8 cellular contexts compared by ENCODE assay signal in the genomic region with DNA sequence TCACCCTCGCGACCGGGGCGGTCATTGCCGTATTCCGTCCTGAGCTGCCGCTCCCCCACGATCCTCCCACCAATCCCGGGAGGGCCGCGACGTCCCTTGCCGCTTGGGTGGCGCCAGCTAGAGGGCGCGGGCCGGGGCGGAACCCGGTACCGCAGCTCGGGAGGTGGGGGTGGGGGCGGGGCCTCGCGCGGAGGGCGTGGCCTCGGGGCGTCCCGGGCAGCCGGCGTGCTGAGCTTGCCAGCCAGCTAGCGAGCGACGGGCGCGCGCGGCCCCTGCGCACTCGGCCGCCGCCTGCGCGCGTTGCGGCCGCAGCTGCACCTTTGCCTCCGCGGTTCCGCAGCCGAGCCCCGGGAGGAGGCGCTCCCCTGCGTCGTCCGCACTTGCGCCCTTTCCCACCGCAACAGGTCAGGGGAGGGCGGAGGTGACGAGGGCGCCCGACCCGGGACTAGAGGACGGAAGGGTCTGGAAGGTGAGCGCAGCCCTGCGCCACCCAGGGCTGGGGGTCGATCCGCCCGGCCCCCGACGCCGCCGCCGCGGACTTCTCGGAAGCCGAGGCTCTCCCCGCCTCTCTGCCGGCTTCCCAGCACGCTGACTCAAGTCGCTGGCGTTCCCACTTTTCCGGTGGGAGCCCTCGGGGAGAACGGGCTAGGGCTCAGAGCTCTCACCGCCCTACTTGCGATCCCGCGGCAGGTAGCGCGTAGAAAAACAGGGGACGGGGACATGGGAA. TPM values are rescaled to one million over a fixed set of nuclear protein-coding genes. Genes with fewer than 3 reads are reported as not detected.
DNase-seq lines count a peak whose midpoint lies in the region; ATAC-seq and TF ChIP-seq lines count a peak whose summit lies in the region.

A gene with protein sequence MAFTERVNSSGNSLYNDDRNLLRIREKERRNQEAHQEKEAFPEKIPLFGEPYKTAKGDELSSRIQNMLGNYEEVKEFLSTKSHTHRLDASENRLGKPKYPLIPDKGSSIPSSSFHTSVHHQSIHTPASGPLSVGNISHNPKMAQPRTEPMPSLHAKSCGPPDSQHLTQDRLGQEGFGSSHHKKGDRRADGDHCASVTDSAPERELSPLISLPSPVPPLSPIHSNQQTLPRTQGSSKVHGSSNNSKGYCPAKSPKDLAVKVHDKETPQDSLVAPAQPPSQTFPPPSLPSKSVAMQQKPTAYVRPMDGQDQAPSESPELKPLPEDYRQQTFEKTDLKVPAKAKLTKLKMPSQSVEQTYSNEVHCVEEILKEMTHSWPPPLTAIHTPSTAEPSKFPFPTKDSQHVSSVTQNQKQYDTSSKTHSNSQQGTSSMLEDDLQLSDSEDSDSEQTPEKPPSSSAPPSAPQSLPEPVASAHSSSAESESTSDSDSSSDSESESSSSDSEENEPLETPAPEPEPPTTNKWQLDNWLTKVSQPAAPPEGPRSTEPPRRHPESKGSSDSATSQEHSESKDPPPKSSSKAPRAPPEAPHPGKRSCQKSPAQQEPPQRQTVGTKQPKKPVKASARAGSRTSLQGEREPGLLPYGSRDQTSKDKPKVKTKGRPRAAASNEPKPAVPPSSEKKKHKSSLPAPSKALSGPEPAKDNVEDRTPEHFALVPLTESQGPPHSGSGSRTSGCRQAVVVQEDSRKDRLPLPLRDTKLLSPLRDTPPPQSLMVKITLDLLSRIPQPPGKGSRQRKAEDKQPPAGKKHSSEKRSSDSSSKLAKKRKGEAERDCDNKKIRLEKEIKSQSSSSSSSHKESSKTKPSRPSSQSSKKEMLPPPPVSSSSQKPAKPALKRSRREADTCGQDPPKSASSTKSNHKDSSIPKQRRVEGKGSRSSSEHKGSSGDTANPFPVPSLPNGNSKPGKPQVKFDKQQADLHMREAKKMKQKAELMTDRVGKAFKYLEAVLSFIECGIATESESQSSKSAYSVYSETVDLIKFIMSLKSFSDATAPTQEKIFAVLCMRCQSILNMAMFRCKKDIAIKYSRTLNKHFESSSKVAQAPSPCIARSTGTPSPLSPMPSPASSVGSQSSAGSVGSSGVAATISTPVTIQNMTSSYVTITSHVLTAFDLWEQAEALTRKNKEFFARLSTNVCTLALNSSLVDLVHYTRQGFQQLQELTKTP (plus strand): TSS at position 240 of the 727 bp plus-strand sequence. CDS start 13,523 bp downstream, outside the sequence.

- H2AFZ ChIP-seq in PC-9: peak within 1 kb of the TSS; percentile 88

- H3K27ac ChIP-seq in PC-9 (peak within 1 kb of the TSS; percentile 83), esophagus (ENCODE audit: low read depth in 2 of 2, low read length in 1 of 2) (peak within 1 kb of the TSS; percentile 98 to 100), muscle layer of duodenum (ENCODE audit: low read length) (peak within 1 kb of the TSS; percentile 99)

- no peaks in the 10 kb centered on the region for H3K36me3 ChIP-seq in PC-9 (ENCODE audit: low read depth)
- H3K36me3 ChIP-seq in esophagus (ENCODE audit: control insufficient read depth in 2 of 2, insufficient read depth in 2 of 2, low read length in 1 of 2): no peaks in the 10 kb centered on the region
- peaks cover 5 to 7% of the 10 kb centered on the region in 2 donors for H3K36me3 ChIP-seq in muscle layer of duodenum (ENCODE audit: control insufficient read depth in 1 of 2, insufficient read depth in 2 of 2, low read length in 2 of 2)

- peaks cover 34% of the 10 kb centered on the region for H3K79me2 ChIP-seq in PC-9 (ENCODE audit: low read depth)

- CTCF ChIA-PET in PC-9 (lab: Charles Lee): interaction anchor here (0.5 to 1.3 kb wide), 6 partner anchors 12 to 1099 kb away, joined by 3 to 9 read pairs (median 4); a partner anchor contains a TSS

- no peaks in the 10 kb centered on the region for H3K9me2 ChIP-seq in PC-9 (ENCODE audit: insufficient read depth)

- H3K9me3 ChIP-seq in PC-9 (ENCODE audit: insufficient read depth, low read depth) (no peaks in the 10 kb centered on the region), esophagus (ENCODE audit: control insufficient read depth in 2 of 2, insufficient read depth in 1 of 2, low read depth in 1 of 2, low read length in 1 of 2) (no peaks in the 10 kb centered on the region), muscle layer of duodenum (ENCODE audit: control insufficient read depth in 1 of 2, low read length in 2 of 2) (no peaks in the 10 kb centered on the region)

- no peaks in the 10 kb centered on the region for H3K27me3 ChIP-seq in PC-9 (ENCODE audit: insufficient read depth, low read depth)
- H3K27me3 ChIP-seq in esophagus (ENCODE audit: control insufficient read depth in 1 of 2, insufficient read depth in 2 of 2, low read length in 2 of 2): no peaks in the 10 kb centered on the region
- no peaks in the 10 kb centered on the region for H3K27me3 ChIP-seq in muscle layer of duodenum (ENCODE audit: low read depth, low read length)

- BruUV-seq in PC-9 (replicated peaks; lab: Mats Ljungman, UMichigan): no TSS peak

- H3K4me1 ChIP-seq in PC-9 (replicated peaks; ENCODE audit: insufficient read depth) (peaks cover 36% of the 10 kb centered on the region), esophagus (ENCODE audit: control insufficient read depth in 2 of 2, insufficient read depth in 2 of 2, low read length in 1 of 2) (no peaks in the 10 kb centered on the region), muscle layer of duodenum (ENCODE audit: control insufficient read depth in 1 of 2, insufficient read depth in 2 of 2, low read length in 2 of 2) (peaks cover 7 to 14% of the 10 kb centered on the region in 2 donors)

- DNase-seq in DMS153 treated with DMSO at 0.1 percent for 48 hours (lab: John Stamatoyannopoulos, UW; ENCODE audit: unreplicated experiment) (peak; percentile 88), PC-9 (peak; percentile 77 to 88)
- DNase-seq in Jurkat, Clone E6-1 (ENCODE audit: low read depth, low spot score): peak; percentile 61
- peak; percentile 89 for DNase-seq in activated T-cell treated with anti-CD3 and anti-CD28 coated beads, Interleukin-2, amount 50 U/mL, for 1 hour
- peak; percentile 85 for DNase-seq in stimulated activated CD8-positive, alpha-beta memory T cell treated with anti-CD3 and anti-CD28 coated beads, Interleukin-7, amount 100 ng/mL, for 48 hours (ENCODE audit: extremely low read depth in 1 of 2, low read depth in 1 of 2)

- intact Hi-C loops in PC-9 (cut with micrococcal nuclease; ENCODE audit: unreplicated experiment): loop anchor here (5.0 kb wide), 2 partner anchors 37 to 287 kb away; a partner anchor contains a TSS

- WGBS in esophagus, 2 donors: 0% methylated on average over 67 to 92 of the region's 92 CpGs

- peak; percentile 44 for ATAC-seq in GM21619 (IDR thresholded peaks at IDR 0.05; ENCODE audit: unreplicated experiment)

- H3F3A ChIP-seq in PC-9 (ENCODE audit: insufficient read depth, low read depth): peaks cover 28% of the 10 kb centered on the region

- POLR2A ChIA-PET in PC-9 (lab: Charles Lee; ENCODE audit: unreplicated experiment): interaction anchor here (0.6 to 1.2 kb wide), 7 partner anchors 8 to 1390 kb away, joined by 3 to 11 read pairs (median 7); no protein-coding TSS in a partner anchor

- peak within 1 kb of the TSS; percentile 70 for H3K4me3 ChIP-seq in Jurkat, Clone E6-1 (ENCODE audit: low read length)
- peak within 1 kb of the TSS; percentile 75 for H3K4me3 ChIP-seq in PC-9
- peak within 1 kb of the TSS; percentile 52 to 96 for H3K4me3 ChIP-seq in esophagus (ENCODE audit: low read depth in 1 of 2, low read length in 2 of 2)
- peak within 1 kb of the TSS; percentile 73 to 91 for H3K4me3 ChIP-seq in muscle layer of duodenum (ENCODE audit: low read depth in 1 of 2, low read length in 2 of 2)

- peak within 1 kb of the TSS; percentile 91 for H3K4me2 ChIP-seq in PC-9

- H4K20me1 ChIP-seq in PC-9 (ENCODE audit: insufficient read depth): no peaks in the 10 kb centered on the region; the same call in 1 of the 2 replicates

- 0 out of 2 replicates have a peak, but pooled peaks have one; percentile 23 for TF ChIP-seq CTCF in PC-9 (conservative IDR thresholded peaks at IDR 0.05)

RNA-seq across cellular contexts. Expression of the gene that starts here (rescaled TPM):
- 8.1 TPM for polyA plus RNA-seq in Jurkat, Clone E6-1 (2012; ENCODE audit: insufficient read depth, insufficient read length)
- 45.3 and 52.8 TPM in 2 replicates for total RNA-seq in PC-9 (2021)
- 10 to 100 TPM in 1 of 2 donors, 1 to 10 TPM in 1; 7.5 to 10.4 TPM for polyA plus RNA-seq in esophagus

Comparison
In these comparisons a context has a peak if more than half of its experiments do, and no peak if none do; other contexts are left out.
1. Peak in every context shown above with its lines: DNase-seq, ATAC-seq, H3K4me3 ChIP-seq and H3K27ac ChIP-seq.